ENCODE assay signal across 17 cellular contexts in genomic region chr1:57222801-57223200, GRCh38.
DNase-seq lines count a peak whose midpoint lies in the region; TF ChIP-seq lines count a peak whose summit lies in the region.
"Had no signal": no experiment of that assay in that cellular context is flagged by ENCODE, and none has a peak within 500 bp of the region (broad histone marks: within the 10 kb centered on the region; RNA-seq: fewer than 3 reads in every experiment).

No MANE protein-coding gene starts in this region.

- H3K9me2 ChIP-seq in PC-9 (ENCODE audit: insufficient read depth): no peaks in the 10 kb centered on the region

- no peak overlapping the region for H3K4me2 ChIP-seq in PC-9
- H3K4me2 ChIP-seq: BLaER1 had no signal

- BruUV-seq in PC-9 (replicated peaks; lab: Mats Ljungman, UMichigan): no TSS peak

- H3K36me3 ChIP-seq in PC-9 (ENCODE audit: low read depth): no peaks in the 10 kb centered on the region
- H3K36me3 ChIP-seq: BLaER1, HAP-1 had no signal

- CTCF ChIA-PET in PC-9 (lab: Charles Lee): no interaction called here

- no peak overlapping the region for H3K4me3 ChIP-seq in NB4 (ENCODE audit: low read depth, low read length)
- no peak overlapping the region for H3K4me3 ChIP-seq in PC-9
- H3K4me3 ChIP-seq: BLaER1, HAP-1 had no signal

- DNase-seq in SKM-1 treated with dmso at 0.1 percent for 144 hours (lab: John Stamatoyannopoulos, UW; ENCODE audit: unreplicated experiment) (peak; percentile 17), SKM-1 (lab: John Stamatoyannopoulos, UW; ENCODE audit: unreplicated experiment) (no peak), NB4 (ENCODE audit: low read depth) (peak; percentile 4), mucosa of gallbladder (ENCODE audit: low spot score) (peak; percentile 22), PC-9 (no peak), SW 1271 (lab: John Stamatoyannopoulos, UW) (no peak)
- DNase-seq: Caco-2; CD4-positive, CD25-positive, alpha-beta regulatory T cell; CD8-positive, alpha-beta T cell; DMS153; DND-41; GOT3; HFFc6 had no signal

- no peaks in the 10 kb centered on the region for H3K4me1 ChIP-seq in PC-9 (replicated peaks; ENCODE audit: insufficient read depth)
- H3K4me1 ChIP-seq: Caco-2, HAP-1 had no signal

- no peaks in the 10 kb centered on the region for H3K27me3 ChIP-seq in PC-9 (ENCODE audit: insufficient read depth, low read depth)
- H3K27me3 ChIP-seq: BLaER1 had no signal

- intact Hi-C loops in PC-9 (cut with micrococcal nuclease; ENCODE audit: unreplicated experiment): no loop called here

- H3K27ac ChIP-seq in PC-9: no peak overlapping the region
- H3K27ac ChIP-seq: 22Rv1, BLaER1, C4-2B had no signal

- H3K9me3 ChIP-seq in PC-9 (ENCODE audit: insufficient read depth, low read depth): no peaks in the 10 kb centered on the region
- H3K9me3 ChIP-seq: BLaER1, Caco-2, HAP-1 had no signal

- no peaks in the 10 kb centered on the region for H4K20me1 ChIP-seq in PC-9 (ENCODE audit: insufficient read depth)
- H4K20me1 ChIP-seq: BLaER1 had no signal

- TF ChIP-seq POLR2A in NB4 (IDR thresholded peaks at IDR 0.05; ENCODE audit: extremely low read depth, insufficient read length): no peak

- no peak overlapping the region for H2AFZ ChIP-seq in PC-9

- H3F3A ChIP-seq in PC-9 (ENCODE audit: insufficient read depth, low read depth): no peaks in the 10 kb centered on the region

- POLR2A ChIA-PET in PC-9 (lab: Charles Lee; ENCODE audit: unreplicated experiment): no interaction called here

- H3K79me2 ChIP-seq in PC-9 (ENCODE audit: low read depth): no peaks in the 10 kb centered on the region

- TF ChIP-seq CTCF in NB4 (IDR thresholded peaks at IDR 0.05; ENCODE audit: low read depth, low read length) (no peak), PC-9 (conservative IDR thresholded peaks at IDR 0.05) (no peak)

Comparison
In these comparisons a context has a peak if more than half of its experiments do, and no peak if none do; other contexts are left out.
1. DNase-seq: peak in SKM-1 treated with dmso at 0.1 percent for 144 hours (single experiment), NB4 (single experiment) and mucosa of gallbladder (single experiment); none in SKM-1 (single experiment), PC-9 (0 of 2) and SW 1271 (0 of 2).